10 cellular contexts compared by ENCODE assay signal in genomic region chr7:229184-229964, GRCh38. TPM values are rescaled to one million over a fixed set of nuclear protein-coding genes. Genes with fewer than 3 reads are reported as not detected.
DNase-seq lines count a peak whose midpoint lies in the region; ATAC-seq and TF ChIP-seq lines count a peak whose summit lies in the region.
"Had no signal": no experiment of that assay in that cellular context is flagged by ENCODE, and none has a peak within 500 bp of the region (broad histone marks: within the 10 kb centered on the region; RNA-seq: fewer than 3 reads in every experiment).

No MANE protein-coding gene starts in this region.

- H3K4me1 ChIP-seq in esophagus muscularis mucosa (peaks cover 60 to 87% (median 86%) of the 10 kb centered on the region in 4 donors), mucosa of descending colon (ENCODE audit: low read depth) (peaks cover 2% of the 10 kb centered on the region), thyroid gland (peaks cover 25 to 41% of the 10 kb centered on the region in 2 donors), A673 (ENCODE audit: insufficient read depth, low read length, poor library complexity, severe bottlenecking) (no peaks in the 10 kb centered on the region)

- DNase-seq in HFFc6 (peak; percentile 72), esophagus muscularis mucosa (ENCODE audit: extremely low spot score) (peak; percentile 97), mucosa of descending colon (peak; percentile 49 to 73 (median 54)), thyroid gland (peak; percentile 52 to 61), A673 (ENCODE audit: low spot score) (no peak), HPDE6-E6E7 (ENCODE audit: extremely low spot score) (no peak), NCI-H82 treated with DMSO at 0.1 percent for 48 hours (lab: John Stamatoyannopoulos, UW; ENCODE audit: unreplicated experiment) (no peak)
- DNase-seq: activated CD4-positive, CD25-positive, alpha-beta regulatory T cell; activated naive CD8-positive, alpha-beta T cell treated with anti-CD3 and anti-CD28 coated beads, Interleukin-2, amount 50 U/mL, for 24 hours had no signal

- H3K27me3 Mint-ChIP-seq in HFFc6 (ENCODE audit: insufficient read depth) = peaks cover 4% of the 10 kb centered on the region
- H3K27me3 Mint-ChIP-seq: activated naive CD8-positive, alpha-beta T cell treated with anti-CD3 and anti-CD28 coated beads, Interleukin-2, amount 50 U/mL, for 24 hours had no signal

- WGBS in esophagus muscularis mucosa = 45% methylated on average over 24 of the region's 29 CpGs
- 79 to 89% methylated on average over 29 of the region's 29 CpGs for WGBS in thyroid gland, 2 donors

- POLR2A ChIA-PET in A673 (lab: Charles Lee; ENCODE audit: low non-redundant PET) = interaction anchor here (0.6 kb wide), 1 partner anchor 362 kb away, joined by 3 read pairs; no protein-coding TSS in a partner anchor

- ATAC-seq in mucosa of descending colon (peak; percentile 52), GM18870 (IDR thresholded peaks at IDR 0.05; ENCODE audit: unreplicated experiment) (no peak)
- ATAC-seq: activated naive CD8-positive, alpha-beta T cell treated with anti-CD3 and anti-CD28 coated beads, Interleukin-2, amount 50 U/mL, for 24 hours had no signal

- H3K36me3 ChIP-seq in esophagus muscularis mucosa = peaks cover 0 to 5% (median 3%) of the 10 kb centered on the region in 4 donors
- H3K36me3 ChIP-seq in mucosa of descending colon (ENCODE audit: low read depth) = no peaks in the 10 kb centered on the region
- no peaks in the 10 kb centered on the region for H3K36me3 ChIP-seq in thyroid gland
- H3K36me3 ChIP-seq in A673 (ENCODE audit: insufficient read depth, low read length, poor library complexity, severe bottlenecking) = no peaks in the 10 kb centered on the region

- no peaks in the 10 kb centered on the region for H3K36me3 Mint-ChIP-seq in HFFc6 (ENCODE audit: low read depth)

- peak overlapping the region; percentile 3 to 46 (median 25) for H3K4me3 ChIP-seq in esophagus muscularis mucosa
- no peak overlapping the region for H3K4me3 ChIP-seq in mucosa of descending colon
- no peak overlapping the region for H3K4me3 ChIP-seq in thyroid gland (replicated peaks in 1 of 3)
- no peak overlapping the region for H3K4me3 ChIP-seq in A673 (ENCODE audit: low read depth, low read length, poor library complexity, severe bottlenecking)

- intact Hi-C loops in esophagus muscularis mucosa (cut with DNase I) = no loop called here
- intact Hi-C loops in mucosa of descending colon (cut with DNase I, micrococcal nuclease) = no loop called here
- intact Hi-C loops in thyroid gland (cut with DNase I) = no loop called here
- intact Hi-C loops in A673 (cut with micrococcal nuclease; ENCODE audit: unreplicated experiment) = no loop called here

- peak; percentile 95 for TF ChIP-seq EP300 in esophagus muscularis mucosa (IDR thresholded peaks at IDR 0.05)

- H3K9me3 Mint-ChIP-seq in HFFc6 = no peaks in the 10 kb centered on the region
- H3K9me3 Mint-ChIP-seq: activated naive CD8-positive, alpha-beta T cell treated with anti-CD3 and anti-CD28 coated beads, Interleukin-2, amount 50 U/mL, for 24 hours had no signal

- H3K27me3 ChIP-seq in esophagus muscularis mucosa (no peaks in the 10 kb centered on the region), thyroid gland (no peaks in the 10 kb centered on the region), A673 (replicated peaks; ENCODE audit: insufficient read depth, low read depth, low read length, poor library complexity) (no peaks in the 10 kb centered on the region)

- H3K4me3 Mint-ChIP-seq in HFFc6 = peak overlapping the region; percentile 68
- H3K4me3 Mint-ChIP-seq: activated naive CD8-positive, alpha-beta T cell treated with anti-CD3 and anti-CD28 coated beads, Interleukin-2, amount 50 U/mL, for 24 hours had no signal

- H3K27ac ChIP-seq in esophagus muscularis mucosa (replicated peaks in 1 of 4) (peak overlapping the region; percentile 89 to 98 (median 96)), thyroid gland (peak overlapping the region in 1 of 3 donors; percentile 56), A673 (ENCODE audit: low read depth, low read length, poor library complexity, severe bottlenecking) (no peak overlapping the region)

- CTCF ChIA-PET in A673 (lab: Charles Lee) = no interaction called here

- peak; percentile 20 for TF ChIP-seq POLR2A in esophagus muscularis mucosa (IDR thresholded peaks at IDR 0.05; ENCODE audit: low read depth)
- no peak for TF ChIP-seq POLR2A in thyroid gland (IDR thresholded peaks at IDR 0.05)

- TF ChIP-seq CTCF in HFFc6 (IDR thresholded peaks at IDR 0.05) (no peak), esophagus muscularis mucosa (IDR thresholded peaks at IDR 0.05) (no peak), mucosa of descending colon (IDR thresholded peaks at IDR 0.05) (no peak), thyroid gland (IDR thresholded peaks at IDR 0.05) (no peak), A673 (conservative IDR thresholded peaks at IDR 0.05; ENCODE audit: low read depth, low read length) (no peak)

- BruUV-seq in A673 (replicated peaks; lab: Mats Ljungman, UMichigan) = no TSS peak

- H3K4me1 Mint-ChIP-seq in HFFc6 (ENCODE audit: low read depth) = peaks cover 34% of the 10 kb centered on the region
- H3K4me1 Mint-ChIP-seq: activated naive CD8-positive, alpha-beta T cell treated with anti-CD3 and anti-CD28 coated beads, Interleukin-2, amount 50 U/mL, for 24 hours had no signal

- H3K27ac Mint-ChIP-seq in HFFc6 = peak overlapping the region; percentile 67
- H3K27ac Mint-ChIP-seq: activated naive CD8-positive, alpha-beta T cell treated with anti-CD3 and anti-CD28 coated beads, Interleukin-2, amount 50 U/mL, for 24 hours had no signal

- H3K9me3 ChIP-seq in esophagus muscularis mucosa (no peaks in the 10 kb centered on the region), mucosa of descending colon (no peaks in the 10 kb centered on the region), thyroid gland (no peaks in the 10 kb centered on the region), A673 (ENCODE audit: low read depth, low read length, poor library complexity, severe bottlenecking) (no peaks in the 10 kb centered on the region)

RNA-seq across cellular contexts. Expression of gene FAM20C, which starts 37.0 kb away (rescaled TPM):
- 10 to 100 TPM; 22.2 to 31.1 (median 23.2) TPM for total RNA-seq in HFFc6 (2021; fragmentation: NEBNext Ultra II Directional; extraction: Animal tissue kit (Norgen Biotek cat#: 25700))
- total RNA-seq in esophagus muscularis mucosa (10 to 100 TPM; 46.5 to 79.2 (median 69.8) TPM), mucosa of descending colon (10 to 100 TPM; 20.7 to 47.7 (median 26.5) TPM), thyroid gland (10 to 100 TPM; 14.0 to 41.8 (median 23.3) TPM), A673 (2021) (35.8 and 36.3 TPM in 2 replicates)

Comparison
In these comparisons a context has a peak if more than half of its experiments do, and no peak if none do; other contexts are left out.
1. DNase-seq: peak in HFFc6 (single experiment), esophagus muscularis mucosa (single experiment), mucosa of descending colon (3 of 3) and thyroid gland (2 of 2); none in A673 (single experiment), HPDE6-E6E7 (single experiment) and NCI-H82 treated with DMSO at 0.1 percent for 48 hours (single experiment).
2. H3K4me3 ChIP-seq: peak in esophagus muscularis mucosa (4 of 4); none in mucosa of descending colon (single experiment), thyroid gland (0 of 3) and A673 (single experiment).